2 cellular contexts compared by ENCODE assay signal in the genomic region with DNA sequence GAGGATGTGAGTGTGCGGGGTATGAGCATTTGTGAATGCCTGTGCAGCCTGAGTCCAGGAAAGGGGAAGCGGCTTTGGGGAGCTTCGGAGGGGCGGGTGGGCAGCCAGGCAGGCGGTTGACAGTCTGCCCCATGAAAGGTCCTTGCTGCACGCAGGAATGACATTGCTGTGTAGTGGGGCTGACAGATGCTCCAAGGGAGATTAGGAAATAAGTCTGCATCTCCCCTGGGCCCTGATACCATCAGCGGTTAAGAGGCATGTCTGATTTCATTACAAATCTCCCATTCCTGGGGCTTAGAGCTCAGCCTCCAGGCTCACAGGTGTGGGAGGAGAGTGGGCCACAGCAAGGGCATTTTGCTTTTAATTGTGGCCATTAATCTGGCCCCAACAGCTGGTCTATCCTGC.
TF ChIP-seq lines count a peak whose summit lies in the region.

No MANE protein-coding gene starts in this region.

TF ChIP-seq in SK-N-SH, 30 proteins besides CTCF, POLR2A, EP300 and RAD21 (continued from another document):
- TF ChIP-seq PBX3 (IDR thresholded peaks at IDR 0.05) = no peak
- no peak for TF ChIP-seq JUND (IDR thresholded peaks at IDR 0.05)
- TF ChIP-seq TAF1 (IDR thresholded peaks at IDR 0.05; ENCODE audit: borderline replicate concordance, low read depth, low read length) = no peak
- TF ChIP-seq POLR2AphosphoS5 (IDR thresholded peaks at IDR 0.05; ENCODE audit: low read depth, low read length) = no peak
- TF ChIP-seq, protein P1, sequence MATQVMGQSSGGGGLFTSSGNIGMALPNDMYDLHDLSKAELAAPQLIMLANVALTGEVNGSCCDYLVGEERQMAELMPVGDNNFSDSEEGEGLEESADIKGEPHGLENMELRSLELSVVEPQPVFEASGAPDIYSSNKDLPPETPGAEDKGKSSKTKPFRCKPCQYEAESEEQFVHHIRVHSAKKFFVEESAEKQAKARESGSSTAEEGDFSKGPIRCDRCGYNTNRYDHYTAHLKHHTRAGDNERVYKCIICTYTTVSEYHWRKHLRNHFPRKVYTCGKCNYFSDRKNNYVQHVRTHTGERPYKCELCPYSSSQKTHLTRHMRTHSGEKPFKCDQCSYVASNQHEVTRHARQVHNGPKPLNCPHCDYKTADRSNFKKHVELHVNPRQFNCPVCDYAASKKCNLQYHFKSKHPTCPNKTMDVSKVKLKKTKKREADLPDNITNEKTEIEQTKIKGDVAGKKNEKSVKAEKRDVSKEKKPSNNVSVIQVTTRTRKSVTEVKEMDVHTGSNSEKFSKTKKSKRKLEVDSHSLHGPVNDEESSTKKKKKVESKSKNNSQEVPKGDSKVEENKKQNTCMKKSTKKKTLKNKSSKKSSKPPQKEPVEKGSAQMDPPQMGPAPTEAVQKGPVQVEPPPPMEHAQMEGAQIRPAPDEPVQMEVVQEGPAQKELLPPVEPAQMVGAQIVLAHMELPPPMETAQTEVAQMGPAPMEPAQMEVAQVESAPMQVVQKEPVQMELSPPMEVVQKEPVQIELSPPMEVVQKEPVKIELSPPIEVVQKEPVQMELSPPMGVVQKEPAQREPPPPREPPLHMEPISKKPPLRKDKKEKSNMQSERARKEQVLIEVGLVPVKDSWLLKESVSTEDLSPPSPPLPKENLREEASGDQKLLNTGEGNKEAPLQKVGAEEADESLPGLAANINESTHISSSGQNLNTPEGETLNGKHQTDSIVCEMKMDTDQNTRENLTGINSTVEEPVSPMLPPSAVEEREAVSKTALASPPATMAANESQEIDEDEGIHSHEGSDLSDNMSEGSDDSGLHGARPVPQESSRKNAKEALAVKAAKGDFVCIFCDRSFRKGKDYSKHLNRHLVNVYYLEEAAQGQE (IDR thresholded peaks at IDR 0.05; ENCODE audit: low read depth, low read length) = no peak
- TF ChIP-seq, protein P2, sequence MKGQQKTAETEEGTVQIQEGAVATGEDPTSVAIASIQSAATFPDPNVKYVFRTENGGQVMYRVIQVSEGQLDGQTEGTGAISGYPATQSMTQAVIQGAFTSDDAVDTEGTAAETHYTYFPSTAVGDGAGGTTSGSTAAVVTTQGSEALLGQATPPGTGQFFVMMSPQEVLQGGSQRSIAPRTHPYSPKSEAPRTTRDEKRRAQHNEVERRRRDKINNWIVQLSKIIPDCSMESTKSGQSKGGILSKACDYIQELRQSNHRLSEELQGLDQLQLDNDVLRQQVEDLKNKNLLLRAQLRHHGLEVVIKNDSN (IDR thresholded peaks at IDR 0.05; ENCODE audit: borderline replicate concordance, low read depth) = no peak
- TF ChIP-seq MXI1 (IDR thresholded peaks at IDR 0.05; ENCODE audit: low read depth, low read length) = peak; percentile 21; the same call in 1 of the 2 replicates
- TF ChIP-seq MEF2A (IDR thresholded peaks at IDR 0.05; ENCODE audit: borderline replicate concordance, low read depth) = no peak
- no peak for TF ChIP-seq GABPA (IDR thresholded peaks at IDR 0.05; ENCODE audit: low read depth)
- no peak for TF ChIP-seq SMC3 (IDR thresholded peaks at IDR 0.05; ENCODE audit: low read depth, low read length)
- no peak for TF ChIP-seq YY1 (IDR thresholded peaks at IDR 0.05; ENCODE audit: low read depth)
- no peak for TF ChIP-seq RFX5 (IDR thresholded peaks at IDR 0.05; ENCODE audit: low read length)
- TF ChIP-seq NRF1 (IDR thresholded peaks at IDR 0.05; ENCODE audit: low read depth, low read length) = no peak
- no peak for TF ChIP-seq TCF12 (IDR thresholded peaks at IDR 0.05)
- TF ChIP-seq, protein P3, sequence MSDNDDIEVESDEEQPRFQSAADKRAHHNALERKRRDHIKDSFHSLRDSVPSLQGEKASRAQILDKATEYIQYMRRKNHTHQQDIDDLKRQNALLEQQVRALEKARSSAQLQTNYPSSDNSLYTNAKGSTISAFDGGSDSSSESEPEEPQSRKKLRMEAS (IDR thresholded peaks at IDR 0.05; ENCODE audit: low read depth) = no peak
- no peak for TF ChIP-seq FOXM1 (IDR thresholded peaks at IDR 0.05; ENCODE audit: low read depth)
- TF ChIP-seq, protein P4, sequence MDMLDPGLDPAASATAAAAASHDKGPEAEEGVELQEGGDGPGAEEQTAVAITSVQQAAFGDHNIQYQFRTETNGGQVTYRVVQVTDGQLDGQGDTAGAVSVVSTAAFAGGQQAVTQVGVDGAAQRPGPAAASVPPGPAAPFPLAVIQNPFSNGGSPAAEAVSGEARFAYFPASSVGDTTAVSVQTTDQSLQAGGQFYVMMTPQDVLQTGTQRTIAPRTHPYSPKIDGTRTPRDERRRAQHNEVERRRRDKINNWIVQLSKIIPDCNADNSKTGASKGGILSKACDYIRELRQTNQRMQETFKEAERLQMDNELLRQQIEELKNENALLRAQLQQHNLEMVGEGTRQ (IDR thresholded peaks at IDR 0.05; ENCODE audit: borderline replicate concordance, low read depth, low read length) = no peak
- peak; percentile 50 for TF ChIP-seq CHD2 (IDR thresholded peaks at IDR 0.05; ENCODE audit: low read length, partially characterized antibody)

TF ChIP-seq in SK-N-SH treated with all-trans-retinoic acid at 6 μM for 48 hours, 23 proteins besides CTCF, POLR2A, EP300 and RAD21 (continued from another document):
- no peak for TF ChIP-seq PATZ1 (CRISPR knock-in tag; IDR thresholded peaks at IDR 0.05; ENCODE audit: borderline replicate concordance)
- no peak for TF ChIP-seq POU6F1 (CRISPR knock-in tag; IDR thresholded peaks at IDR 0.05; ENCODE audit: borderline replicate concordance, low read depth)
- TF ChIP-seq ZFP3 (CRISPR knock-in tag; IDR thresholded peaks at IDR 0.05) = no peak
- TF ChIP-seq ESRRG (CRISPR knock-in tag; IDR thresholded peaks at IDR 0.05) = no peak
- no peak for TF ChIP-seq ISL1 (CRISPR knock-in tag; IDR thresholded peaks at IDR 0.05)
- no peak for TF ChIP-seq TSHZ2 (CRISPR knock-in tag; IDR thresholded peaks at IDR 0.05)
- TF ChIP-seq SNAI2 (CRISPR knock-in tag; IDR thresholded peaks at IDR 0.05) = no peak
- TF ChIP-seq ZNF8 (CRISPR knock-in tag; IDR thresholded peaks at IDR 0.05) = no peak
- TF ChIP-seq CSDC2 (CRISPR knock-in tag; IDR thresholded peaks at IDR 0.05) = no peak
